Comparison of ENCODE assay signal across 9 cellular contexts in genomic region chr3:161372321-161373260, GRCh38. TPM values are rescaled to one million over a fixed set of nuclear protein-coding genes. Genes with fewer than 3 reads are reported as not detected.
DNase-seq lines count a peak whose midpoint lies in the region; ATAC-seq and TF ChIP-seq lines count a peak whose summit lies in the region.
"Had no signal": no experiment of that assay in that cellular context is flagged by ENCODE, and none has a peak within 500 bp of the region (broad histone marks: within the 10 kb centered on the region; RNA-seq: fewer than 3 reads in every experiment).

No MANE protein-coding gene starts in this region.

- TF ChIP-seq CTCF in glutamatergic neuron (IDR thresholded peaks at IDR 0.05; ENCODE audit: partially characterized antibody, unreplicated experiment), result no peak

- peak overlapping the region; percentile 5 for H2BK5ac ChIP-seq in neuronal stem cell (ENCODE audit: low read length)

- ATAC-seq in HG02884 (IDR thresholded peaks at IDR 0.05; ENCODE audit: unreplicated experiment), result peak; percentile 33

- H3K4me3 Mint-ChIP-seq in activated naive CD4-positive, alpha-beta T cell treated with anti-CD3 and anti-CD28 coated beads, Interleukin-2, amount 10 ng/mL, durations not matched to agents 7 days and 5 days, result peak overlapping the region; percentile 73
- H3K4me3 Mint-ChIP-seq in glutamatergic neuron (ENCODE audit: unreplicated experiment), result peak overlapping the region; percentile 95

- no peak overlapping the region for H3K23ac ChIP-seq in neuronal stem cell (ENCODE audit: low read depth, low read length, poor library complexity)

- H3K36me3 ChIP-seq in neuronal stem cell (replicated peaks in 1 of 2; ENCODE audit: control insufficient read depth in 2 of 2, insufficient read depth in 2 of 2, low read length in 2 of 2), result no peaks in the 10 kb centered on the region

- peak overlapping the region; percentile 92 for H3K18ac ChIP-seq in neuronal stem cell (ENCODE audit: low read length)

- no peak overlapping the region for H2AK5ac ChIP-seq in neuronal stem cell (ENCODE audit: low read depth, low read length)

- DNase-seq in activated T-cell treated with anti-CD3 and anti-CD28 coated beads for 24 hours (ENCODE audit: low read depth) (peak; percentile 9), NCI-H2227 (lab: John Stamatoyannopoulos, UW; ENCODE audit: unreplicated experiment) (peak; percentile 23), glutamatergic neuron (peak; percentile 60), neuronal stem cell (ENCODE audit: low spot score) (peak; percentile 35), AML-193 (lab: John Stamatoyannopoulos, UW) (no peak)
- no peak for DNase-seq in activated T-cell treated with anti-CD3 and anti-CD28 coated beads, Interleukin-2, amount 50 U/mL, for 1 hour
- peak; percentile 49 for DNase-seq in activated naive CD4-positive, alpha-beta T cell treated with anti-CD3 and anti-CD28 coated beads, Interleukin-2, amount 10 ng/mL, durations not matched to agents 7 days and 5 days

- no peaks in the 10 kb centered on the region for H3K9me3 Mint-ChIP-seq in activated naive CD4-positive, alpha-beta T cell treated with anti-CD3 and anti-CD28 coated beads, Interleukin-2, amount 10 ng/mL, durations not matched to agents 7 days and 5 days
- peaks cover 3% of the 10 kb centered on the region for H3K9me3 Mint-ChIP-seq in glutamatergic neuron (ENCODE audit: unreplicated experiment)

- no peak overlapping the region for H3K27ac ChIP-seq in neuronal stem cell (replicated peaks; ENCODE audit: low read length)

- peak overlapping the region; percentile 67 for H2BK15ac ChIP-seq in neuronal stem cell (ENCODE audit: low read length)

- H3K9me3 ChIP-seq in neuronal stem cell (replicated peaks in 1 of 2; ENCODE audit: control insufficient read depth in 2 of 2, insufficient read depth in 1 of 2, low read depth in 1 of 2, low read length in 2 of 2), result no peaks in the 10 kb centered on the region

- peak overlapping the region; percentile 17 for H4K8ac ChIP-seq in neuronal stem cell (ENCODE audit: low read depth, low read length)

- no peak overlapping the region for H3K14ac ChIP-seq in neuronal stem cell (ENCODE audit: low read length)

- H4K91ac ChIP-seq in neuronal stem cell (ENCODE audit: low read depth, low read length, poor library complexity), result no peak overlapping the region

- H3K27ac Mint-ChIP-seq in activated naive CD4-positive, alpha-beta T cell treated with anti-CD3 and anti-CD28 coated beads, Interleukin-2, amount 10 ng/mL, durations not matched to agents 7 days and 5 days, result no peak overlapping the region
- peak overlapping the region; percentile 77 for H3K27ac Mint-ChIP-seq in glutamatergic neuron (ENCODE audit: unreplicated experiment)

- peak overlapping the region; percentile 99 for H3K4me2 ChIP-seq in neuronal stem cell (ENCODE audit: insufficient read depth, low read length, poor library complexity, severe bottlenecking)

- peaks cover 0 to 67% (median 2%) of the 10 kb centered on the region in 3 experiments for H3K27me3 ChIP-seq in neuronal stem cell (ENCODE audit: control insufficient read depth in 3 of 3, insufficient read depth in 3 of 3, low read depth in 1 of 3, low read length in 3 of 3)

- H3K4me1 Mint-ChIP-seq in activated naive CD4-positive, alpha-beta T cell treated with anti-CD3 and anti-CD28 coated beads, Interleukin-2, amount 10 ng/mL, durations not matched to agents 7 days and 5 days, result peaks cover 20% of the 10 kb centered on the region
- H3K4me1 Mint-ChIP-seq in glutamatergic neuron (ENCODE audit: low read depth, unreplicated experiment), result peaks cover 2% of the 10 kb centered on the region

- H3K27me3 Mint-ChIP-seq in activated naive CD4-positive, alpha-beta T cell treated with anti-CD3 and anti-CD28 coated beads, Interleukin-2, amount 10 ng/mL, durations not matched to agents 7 days and 5 days, result peaks cover 80% of the 10 kb centered on the region
- H3K27me3 Mint-ChIP-seq in glutamatergic neuron (ENCODE audit: unreplicated experiment), result peaks cover 4% of the 10 kb centered on the region

- H2BK12ac ChIP-seq in neuronal stem cell (ENCODE audit: low read length), result peak overlapping the region; percentile 41

- peak overlapping the region; percentile 81 for H2BK120ac ChIP-seq in neuronal stem cell (ENCODE audit: low read depth, low read length)

- no peaks in the 10 kb centered on the region for H3K79me1 ChIP-seq in neuronal stem cell (ENCODE audit: low read depth, low read length)

- peak overlapping the region; percentile 75 for H3K9ac ChIP-seq in neuronal stem cell (ENCODE audit: low read depth, low read length, poor library complexity)

- no CpG with 5 or more reads among the region's 55 CpGs for WGBS in neuronal stem cell (ENCODE audit: extremely low coverage in 2 of 2, insufficient read length in 2 of 2, insufficient replicate concordance in 1 of 2), 2 donors

- peak overlapping the region; percentile 47 to 79 for H3K4me3 ChIP-seq in neuronal stem cell (ENCODE audit: low read length in 2 of 2)

- H3K4me1 ChIP-seq in neuronal stem cell (ENCODE audit: control insufficient read depth in 2 of 2, insufficient read depth in 1 of 2, low read depth in 1 of 2, low read length in 2 of 2), result peaks cover 0 to 3% of the 10 kb centered on the region in 2 donors

- H2AFZ ChIP-seq in neuronal stem cell (ENCODE audit: low read length), result peak overlapping the region; percentile 99

- H3K4ac ChIP-seq in neuronal stem cell (ENCODE audit: low read length), result no peak overlapping the region

- CTCF ChIA-PET in activated naive CD4-positive, alpha-beta T cell treated with anti-CD3 and anti-CD28 coated beads, Interleukin-2, amount 10 ng/mL, durations not matched to agents 7 days and 5 days (lab: Charles Lee), result no interaction called here

- no peaks in the 10 kb centered on the region for H3K36me3 Mint-ChIP-seq in activated naive CD4-positive, alpha-beta T cell treated with anti-CD3 and anti-CD28 coated beads, Interleukin-2, amount 10 ng/mL, durations not matched to agents 7 days and 5 days
- no peaks in the 10 kb centered on the region for H3K36me3 Mint-ChIP-seq in glutamatergic neuron (ENCODE audit: unreplicated experiment)

RNA-seq across cellular contexts. Expression of gene SPTSSB, which starts 1.3 kb away (rescaled TPM):
- 1.9 TPM for total RNA-seq in glutamatergic neuron (ENCODE audit: unreplicated experiment)
- 0.70 TPM for polyA plus RNA-seq in neuronal stem cell (2013, experiment 1 of 2)
- polyA plus RNA-seq in neuronal stem cell (2013, experiment 2 of 2), result 0.94 TPM
- total RNA-seq: glomerular endothelial cell had no signal

Comparison
In these comparisons a context has a peak if more than half of its experiments do, and no peak if none do; other contexts are left out.
1. DNase-seq: peak in activated T-cell treated with anti-CD3 and anti-CD28 coated beads for 24 hours (single experiment), NCI-H2227 (single experiment), activated naive CD4-positive, alpha-beta T cell treated with anti-CD3 and anti-CD28 coated beads, Interleukin-2, amount 10 ng/mL, durations not matched to agents 7 days and 5 days (single experiment), glutamatergic neuron (single experiment) and neuronal stem cell (single experiment); none in activated T-cell treated with anti-CD3 and anti-CD28 coated beads, Interleukin-2, amount 50 U/mL, for 1 hour (single experiment) and AML-193 (0 of 2).